Comparison of ENCODE assay signal across 10 cellular contexts in the genomic region with DNA sequence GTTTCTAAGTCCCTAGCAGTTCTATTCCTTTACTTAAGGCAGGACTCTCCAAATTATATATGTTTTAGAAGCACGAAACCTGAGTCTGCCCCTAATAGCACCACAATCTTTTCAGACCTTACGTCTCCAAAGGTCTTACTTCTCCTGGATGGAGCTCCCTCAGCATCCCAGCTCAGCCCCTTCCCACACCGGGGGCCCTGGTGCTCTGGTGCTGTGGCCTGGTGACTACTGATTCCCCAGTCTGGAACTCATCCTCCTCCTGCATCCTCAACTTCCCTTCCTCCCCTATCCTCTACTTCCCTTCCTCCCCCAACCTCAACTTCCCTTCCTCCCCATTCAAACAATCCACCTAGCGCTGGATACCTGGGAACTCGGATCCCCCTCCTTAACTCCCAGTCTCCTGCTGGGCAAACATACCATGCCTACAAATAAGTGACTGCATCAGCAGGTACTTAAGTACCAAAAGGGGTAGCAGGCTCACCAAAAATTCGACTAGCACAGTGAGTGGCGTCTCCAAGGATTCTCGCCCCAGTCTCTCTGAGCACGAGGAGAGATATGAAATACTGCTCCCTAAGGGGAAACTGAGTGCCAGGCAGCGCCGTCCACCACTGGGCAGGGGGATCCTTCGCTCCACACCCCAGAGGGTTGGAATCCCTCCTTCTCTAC. TPM values are rescaled to one million over a fixed set of nuclear protein-coding genes. Genes with fewer than 3 reads are reported as not detected.
DNase-seq lines count a peak whose midpoint lies in the region; ATAC-seq and TF ChIP-seq lines count a peak whose summit lies in the region.
"Had no signal": no experiment of that assay in that cellular context is flagged by ENCODE, and none has a peak within 500 bp of the region (broad histone marks: within the 10 kb centered on the region; RNA-seq: fewer than 3 reads in every experiment).

No MANE protein-coding gene starts in this region.

- peak overlapping the region; percentile 58 for H3K4me3 Mint-ChIP-seq in activated naive CD4-positive, alpha-beta T cell treated with anti-CD3 and anti-CD28 coated beads, Interleukin-2, amount 50 U/mL, for 24 hours
- peak overlapping the region in 1 of 2 donors; percentile 16 for H3K4me3 Mint-ChIP-seq in stimulated activated naive B cell treated with anti-CD40 and anti-IgM and Interleukin-4, amounts not matched to agents 10 μg/mL and 1 μg/mL and 100 μg/mL, for 72 hours

- H3K4me1 Mint-ChIP-seq in activated naive CD4-positive, alpha-beta T cell treated with anti-CD3 and anti-CD28 coated beads, Interleukin-2, amount 50 U/mL, for 24 hours = peaks cover 9% of the 10 kb centered on the region
- peaks cover 0 to 4% of the 10 kb centered on the region in 2 donors for H3K4me1 Mint-ChIP-seq in stimulated activated naive B cell treated with anti-CD40 and anti-IgM and Interleukin-4, amounts not matched to agents 10 μg/mL and 1 μg/mL and 100 μg/mL, for 72 hours

- H3K4me1 ChIP-seq in ascending aorta = peaks cover 0 to 12% of the 10 kb centered on the region in 2 donors
- H3K4me1 ChIP-seq in lower lobe of right lung = peaks cover 3% of the 10 kb centered on the region
- peaks cover 0 to 38% (median 16%) of the 10 kb centered on the region in 4 donors for H3K4me1 ChIP-seq in tibial artery

- H3K9me3 ChIP-seq in ascending aorta (no peaks in the 10 kb centered on the region), lower lobe of right lung (no peaks in the 10 kb centered on the region), tibial artery (no peaks in the 10 kb centered on the region)

- H3K27me3 ChIP-seq in ascending aorta = no peaks in the 10 kb centered on the region
- peaks cover 43% of the 10 kb centered on the region for H3K27me3 ChIP-seq in lower lobe of right lung (ENCODE audit: low read depth)
- H3K27me3 ChIP-seq in tibial artery = no peaks in the 10 kb centered on the region

- no peak overlapping the region for H3K27ac Mint-ChIP-seq in activated naive CD4-positive, alpha-beta T cell treated with anti-CD3 and anti-CD28 coated beads, Interleukin-2, amount 50 U/mL, for 24 hours
- H3K27ac Mint-ChIP-seq in stimulated activated naive B cell treated with anti-CD40 and anti-IgM and Interleukin-4, amounts not matched to agents 10 μg/mL and 1 μg/mL and 100 μg/mL, for 72 hours = no peak overlapping the region
- H3K27ac Mint-ChIP-seq: CD4-positive, CD25-positive, alpha-beta regulatory T cell had no signal

- H3K27me3 Mint-ChIP-seq in activated naive CD4-positive, alpha-beta T cell treated with anti-CD3 and anti-CD28 coated beads, Interleukin-2, amount 50 U/mL, for 24 hours = peaks cover 24% of the 10 kb centered on the region
- H3K27me3 Mint-ChIP-seq in stimulated activated naive B cell treated with anti-CD40 and anti-IgM and Interleukin-4, amounts not matched to agents 10 μg/mL and 1 μg/mL and 100 μg/mL, for 72 hours = peaks cover 45 to 80% of the 10 kb centered on the region in 2 donors

- H3K36me3 ChIP-seq in ascending aorta (no peaks in the 10 kb centered on the region), lower lobe of right lung (no peaks in the 10 kb centered on the region), tibial artery (no peaks in the 10 kb centered on the region)

- DNase-seq in activated naive CD4-positive, alpha-beta T cell treated with anti-CD3 and anti-CD28 coated beads, Interleukin-2, amount 50 U/mL, for 16 hours = no peak
- DNase-seq in ascending aorta (ENCODE audit: low spot score in 2 of 2) (peak in 1 of 2 donors; percentile 33), lower lobe of right lung (no peak), tibial artery (peak in 1 of 2 donors; percentile 33), epidermal melanocyte (ENCODE audit: insufficient read length, low spot score) (no peak), foreskin melanocyte (no peak)
- DNase-seq in stimulated activated naive B cell treated with anti-CD40 and anti-IgM and Interleukin-4, amounts not matched to agents 10 μg/mL and 1 μg/mL and 100 μg/mL, for 72 hours = no peak

- ATAC-seq in lower lobe of right lung = no peak
- ATAC-seq in stimulated activated naive B cell treated with anti-CD40 and anti-IgM and Interleukin-4, amounts not matched to agents 10 μg/mL and 1 μg/mL and 100 μg/mL, for 72 hours (replicated peaks) = no peak

- intact Hi-C loops in ascending aorta (cut with DNase I) (loop anchor here (5.0 to 10.0 kb wide), 2 partner anchors 336 to 519 kb away; partner anchors contain the start of gene SLC25A51), lower lobe of right lung (cut with DNase I) (no loop called here), tibial artery (cut with DNase I; ENCODE audit: low total_unique reads) (loop anchor here (5.0 kb wide), 1 partner anchor 521 kb away; the partner anchor contains the start of gene SLC25A51)

- H3K4me3 ChIP-seq in ascending aorta = peak overlapping the region; percentile 69 to 75
- H3K4me3 ChIP-seq in lower lobe of right lung = peak overlapping the region; percentile 45
- peak overlapping the region; percentile 52 to 60 for H3K4me3 ChIP-seq in tibial artery

- H3K9me3 Mint-ChIP-seq in activated naive CD4-positive, alpha-beta T cell treated with anti-CD3 and anti-CD28 coated beads, Interleukin-2, amount 50 U/mL, for 24 hours = no peaks in the 10 kb centered on the region
- no peaks in the 10 kb centered on the region for H3K9me3 Mint-ChIP-seq in stimulated activated naive B cell treated with anti-CD40 and anti-IgM and Interleukin-4, amounts not matched to agents 10 μg/mL and 1 μg/mL and 100 μg/mL, for 72 hours

- TF ChIP-seq CTCF in ascending aorta (IDR thresholded peaks at IDR 0.05) (no peak), lower lobe of right lung (IDR thresholded peaks at IDR 0.05) (no peak), tibial artery (IDR thresholded peaks at IDR 0.05) (no peak)

- H3K27ac ChIP-seq in ascending aorta = peak overlapping the region; percentile 65 to 82
- H3K27ac ChIP-seq in lower lobe of right lung = no peak overlapping the region
- peak overlapping the region; percentile 70 to 75 for H3K27ac ChIP-seq in tibial artery

- no peaks in the 10 kb centered on the region for H3K36me3 Mint-ChIP-seq in activated naive CD4-positive, alpha-beta T cell treated with anti-CD3 and anti-CD28 coated beads, Interleukin-2, amount 50 U/mL, for 24 hours
- no peaks in the 10 kb centered on the region for H3K36me3 Mint-ChIP-seq in stimulated activated naive B cell treated with anti-CD40 and anti-IgM and Interleukin-4, amounts not matched to agents 10 μg/mL and 1 μg/mL and 100 μg/mL, for 72 hours
- H3K36me3 Mint-ChIP-seq: CD4-positive, CD25-positive, alpha-beta regulatory T cell had no signal

RNA-seq across cellular contexts. Expression of gene IGFBPL1, which starts 0.8 kb away (rescaled TPM):
- total RNA-seq in ascending aorta (4.8 TPM), lower lobe of right lung (0.35 TPM)
- total RNA-seq: activated CD8-positive, alpha-beta memory T cell treated with anti-CD3 and anti-CD28 coated beads for 36 hours; CD4-positive, CD25-positive, alpha-beta regulatory T cell had no signal

RNA-seq across cellular contexts. Expression of gene ALDH1B1, which starts 30.9 kb away (rescaled TPM):
- total RNA-seq in ascending aorta = 85.5 TPM
- 10.8 TPM for total RNA-seq in lower lobe of right lung
